1 cellular context compared by ENCODE assay signal in the genomic region with DNA sequence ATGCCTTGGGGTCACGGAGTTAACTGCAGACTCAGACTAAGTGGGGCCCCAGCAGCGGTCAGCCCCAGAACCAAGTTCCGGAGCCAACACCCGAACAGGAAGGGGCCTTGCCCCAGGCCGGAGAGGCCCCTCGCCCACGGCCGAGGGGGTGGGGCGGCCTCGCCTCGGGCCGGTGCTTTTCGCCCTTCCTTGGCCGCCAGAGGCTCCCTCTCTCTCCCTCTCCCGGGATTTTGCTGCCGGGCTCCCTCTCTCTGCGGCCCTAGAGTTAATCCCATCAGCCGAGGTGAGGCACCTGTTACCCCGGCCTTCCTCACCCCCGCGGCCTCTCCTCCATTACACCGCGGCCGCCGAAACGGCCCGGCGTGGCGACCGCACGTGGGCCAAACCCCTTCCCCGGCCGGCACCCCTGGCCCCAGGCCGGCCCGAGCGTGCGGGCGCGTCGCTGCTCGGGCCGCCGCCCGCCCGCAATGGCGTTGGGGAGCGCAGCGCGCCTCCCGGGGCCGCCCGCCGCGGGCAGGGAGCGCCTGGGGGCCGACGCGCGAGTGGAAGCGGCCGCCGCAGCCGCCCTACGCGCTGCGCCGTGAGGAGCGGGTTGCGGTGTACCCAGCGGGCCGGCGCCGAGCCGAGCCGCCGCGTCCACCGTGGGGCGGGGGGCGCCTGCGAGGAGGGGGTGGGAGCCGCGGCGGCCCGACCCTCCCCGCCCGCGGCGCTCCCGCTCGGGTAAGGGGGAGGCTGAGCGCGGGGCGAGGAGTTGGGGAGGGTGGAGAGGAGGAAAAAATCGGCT.
TF ChIP-seq lines count a peak whose summit lies in the region.

A gene (plus strand): TSS at position 175 of the 784 bp plus-strand sequence. CDS start 2,520 bp downstream, outside the sequence.

TF ChIP-seq in HepG2, 621 proteins besides CTCF, POLR2A, EP300 and RAD21 (continued from another document and continues in another):
- TF ChIP-seq, protein P1, sequence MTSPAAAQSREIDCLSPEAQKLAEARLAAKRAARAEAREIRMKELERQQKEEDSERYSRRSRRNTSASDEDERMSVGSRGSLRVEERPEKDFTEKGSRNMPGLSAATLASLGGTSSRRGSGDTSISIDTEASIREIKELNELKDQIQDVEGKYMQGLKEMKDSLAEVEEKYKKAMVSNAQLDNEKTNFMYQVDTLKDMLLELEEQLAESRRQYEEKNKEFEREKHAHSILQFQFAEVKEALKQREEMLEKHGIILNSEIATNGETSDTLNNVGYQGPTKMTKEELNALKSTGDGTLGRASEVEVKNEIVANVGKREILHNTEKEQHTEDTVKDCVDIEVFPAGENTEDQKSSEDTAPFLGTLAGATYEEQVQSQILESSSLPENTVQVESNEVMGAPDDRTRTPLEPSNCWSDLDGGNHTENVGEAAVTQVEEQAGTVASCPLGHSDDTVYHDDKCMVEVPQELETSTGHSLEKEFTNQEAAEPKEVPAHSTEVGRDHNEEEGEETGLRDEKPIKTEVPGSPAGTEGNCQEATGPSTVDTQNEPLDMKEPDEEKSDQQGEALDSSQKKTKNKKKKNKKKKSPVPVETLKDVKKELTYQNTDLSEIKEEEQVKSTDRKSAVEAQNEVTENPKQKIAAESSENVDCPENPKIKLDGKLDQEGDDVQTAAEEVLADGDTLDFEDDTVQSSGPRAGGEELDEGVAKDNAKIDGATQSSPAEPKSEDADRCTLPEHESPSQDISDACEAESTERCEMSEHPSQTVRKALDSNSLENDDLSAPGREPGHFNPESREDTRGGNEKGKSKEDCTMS (CRISPR knock-in tag; conservative IDR thresholded peaks at IDR 0.05): 0 out of 2 replicates have a peak, but pooled peaks have one; percentile 61
- TF ChIP-seq, protein P2, sequence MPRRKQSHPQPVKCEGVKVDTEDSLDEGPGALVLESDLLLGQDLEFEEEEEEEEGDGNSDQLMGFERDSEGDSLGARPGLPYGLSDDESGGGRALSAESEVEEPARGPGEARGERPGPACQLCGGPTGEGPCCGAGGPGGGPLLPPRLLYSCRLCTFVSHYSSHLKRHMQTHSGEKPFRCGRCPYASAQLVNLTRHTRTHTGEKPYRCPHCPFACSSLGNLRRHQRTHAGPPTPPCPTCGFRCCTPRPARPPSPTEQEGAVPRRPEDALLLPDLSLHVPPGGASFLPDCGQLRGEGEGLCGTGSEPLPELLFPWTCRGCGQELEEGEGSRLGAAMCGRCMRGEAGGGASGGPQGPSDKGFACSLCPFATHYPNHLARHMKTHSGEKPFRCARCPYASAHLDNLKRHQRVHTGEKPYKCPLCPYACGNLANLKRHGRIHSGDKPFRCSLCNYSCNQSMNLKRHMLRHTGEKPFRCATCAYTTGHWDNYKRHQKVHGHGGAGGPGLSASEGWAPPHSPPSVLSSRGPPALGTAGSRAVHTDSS (CRISPR knock-in tag; conservative IDR thresholded peaks at IDR 0.05): no peak
- TF ChIP-seq PLRG1 (conservative IDR thresholded peaks at IDR 0.05) (no peak), ZMYM4 (CRISPR knock-in tag; IDR thresholded peaks at IDR 0.05) (peak; percentile 84), ZNF124 (CRISPR knock-in tag; IDR thresholded peaks at IDR 0.05) (no peak), MAFG (CRISPR knock-in tag; IDR thresholded peaks at IDR 0.05) (no peak), ZKSCAN1 (IDR thresholded peaks at IDR 0.05; ENCODE audit: low read length) (no peak), ZNF564 (CRISPR knock-in tag; IDR thresholded peaks at IDR 0.05) (no peak), PTBP1 (IDR thresholded peaks at IDR 0.05; ENCODE audit: low read depth, low read length, poor library complexity, severe bottlenecking) (no peak), ZNF329 (CRISPR knock-in tag; IDR thresholded peaks at IDR 0.05; ENCODE audit: low read depth) (no peak), SALL1 (CRISPR knock-in tag; IDR thresholded peaks at IDR 0.05) (peak; percentile 87), TARDBP (CRISPR knock-in tag; IDR thresholded peaks at IDR 0.05) (no peak), ISX (CRISPR knock-in tag; conservative IDR thresholded peaks at IDR 0.05) (no peak), YEATS4 (CRISPR knock-in tag; IDR thresholded peaks at IDR 0.05; ENCODE audit: borderline replicate concordance) (peak; percentile 50), STAG1 (CRISPR knock-in tag; IDR thresholded peaks at IDR 0.05) (peak; percentile 52), ZNF773 (CRISPR knock-in tag; IDR thresholded peaks at IDR 0.05; ENCODE audit: borderline replicate concordance) (no peak), SIN3A (IDR thresholded peaks at IDR 0.05; ENCODE audit: borderline replicate concordance, low read depth, low read length) (peak; percentile 11; the same call in 1 of the 2 replicates), SPEN (CRISPR knock-in tag; IDR thresholded peaks at IDR 0.05; ENCODE audit: low read depth) (peak; percentile 88), MLLT10 (CRISPR knock-in tag; IDR thresholded peaks at IDR 0.05) (no peak), ZBTB38 (CRISPR knock-in tag; IDR thresholded peaks at IDR 0.05) (peak; percentile 76; the same call in 1 of the 2 replicates), ELF3 (CRISPR knock-in tag; IDR thresholded peaks at IDR 0.05) (peak; percentile 50; the same call in 1 of the 2 replicates), AHR (CRISPR knock-in tag; IDR thresholded peaks at IDR 0.05) (0 out of 2 replicates have a peak, but pooled peaks have one; percentile 57), ZNF878 (CRISPR knock-in tag; IDR thresholded peaks at IDR 0.05) (no peak), SNAPC2 (CRISPR knock-in tag; IDR thresholded peaks at IDR 0.05) (no peak), NFATC3 (CRISPR knock-in tag; IDR thresholded peaks at IDR 0.05) (no peak)
- TF ChIP-seq, protein P3, sequence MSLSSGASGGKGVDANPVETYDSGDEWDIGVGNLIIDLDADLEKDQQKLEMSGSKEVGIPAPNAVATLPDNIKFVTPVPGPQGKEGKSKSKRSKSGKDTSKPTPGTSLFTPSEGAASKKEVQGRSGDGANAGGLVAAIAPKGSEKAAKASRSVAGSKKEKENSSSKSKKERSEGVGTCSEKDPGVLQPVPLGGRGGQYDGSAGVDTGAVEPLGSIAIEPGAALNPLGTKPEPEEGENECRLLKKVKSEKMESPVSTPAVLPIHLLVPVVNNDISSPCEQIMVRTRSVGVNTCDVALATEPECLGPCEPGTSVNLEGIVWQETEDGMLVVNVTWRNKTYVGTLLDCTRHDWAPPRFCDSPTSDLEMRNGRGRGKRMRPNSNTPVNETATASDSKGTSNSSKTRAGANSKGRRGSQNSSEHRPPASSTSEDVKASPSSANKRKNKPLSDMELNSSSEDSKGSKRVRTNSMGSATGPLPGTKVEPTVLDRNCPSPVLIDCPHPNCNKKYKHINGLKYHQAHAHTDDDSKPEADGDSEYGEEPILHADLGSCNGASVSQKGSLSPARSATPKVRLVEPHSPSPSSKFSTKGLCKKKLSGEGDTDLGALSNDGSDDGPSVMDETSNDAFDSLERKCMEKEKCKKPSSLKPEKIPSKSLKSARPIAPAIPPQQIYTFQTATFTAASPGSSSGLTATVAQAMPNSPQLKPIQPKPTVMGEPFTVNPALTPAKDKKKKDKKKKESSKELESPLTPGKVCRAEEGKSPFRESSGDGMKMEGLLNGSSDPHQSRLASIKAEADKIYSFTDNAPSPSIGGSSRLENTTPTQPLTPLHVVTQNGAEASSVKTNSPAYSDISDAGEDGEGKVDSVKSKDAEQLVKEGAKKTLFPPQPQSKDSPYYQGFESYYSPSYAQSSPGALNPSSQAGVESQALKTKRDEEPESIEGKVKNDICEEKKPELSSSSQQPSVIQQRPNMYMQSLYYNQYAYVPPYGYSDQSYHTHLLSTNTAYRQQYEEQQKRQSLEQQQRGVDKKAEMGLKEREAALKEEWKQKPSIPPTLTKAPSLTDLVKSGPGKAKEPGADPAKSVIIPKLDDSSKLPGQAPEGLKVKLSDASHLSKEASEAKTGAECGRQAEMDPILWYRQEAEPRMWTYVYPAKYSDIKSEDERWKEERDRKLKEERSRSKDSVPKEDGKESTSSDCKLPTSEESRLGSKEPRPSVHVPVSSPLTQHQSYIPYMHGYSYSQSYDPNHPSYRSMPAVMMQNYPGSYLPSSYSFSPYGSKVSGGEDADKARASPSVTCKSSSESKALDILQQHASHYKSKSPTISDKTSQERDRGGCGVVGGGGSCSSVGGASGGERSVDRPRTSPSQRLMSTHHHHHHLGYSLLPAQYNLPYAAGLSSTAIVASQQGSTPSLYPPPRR (CRISPR knock-in tag; IDR thresholded peaks at IDR 0.05; ENCODE audit: borderline replicate concordance): peak; percentile 70
- TF ChIP-seq, protein P4, sequence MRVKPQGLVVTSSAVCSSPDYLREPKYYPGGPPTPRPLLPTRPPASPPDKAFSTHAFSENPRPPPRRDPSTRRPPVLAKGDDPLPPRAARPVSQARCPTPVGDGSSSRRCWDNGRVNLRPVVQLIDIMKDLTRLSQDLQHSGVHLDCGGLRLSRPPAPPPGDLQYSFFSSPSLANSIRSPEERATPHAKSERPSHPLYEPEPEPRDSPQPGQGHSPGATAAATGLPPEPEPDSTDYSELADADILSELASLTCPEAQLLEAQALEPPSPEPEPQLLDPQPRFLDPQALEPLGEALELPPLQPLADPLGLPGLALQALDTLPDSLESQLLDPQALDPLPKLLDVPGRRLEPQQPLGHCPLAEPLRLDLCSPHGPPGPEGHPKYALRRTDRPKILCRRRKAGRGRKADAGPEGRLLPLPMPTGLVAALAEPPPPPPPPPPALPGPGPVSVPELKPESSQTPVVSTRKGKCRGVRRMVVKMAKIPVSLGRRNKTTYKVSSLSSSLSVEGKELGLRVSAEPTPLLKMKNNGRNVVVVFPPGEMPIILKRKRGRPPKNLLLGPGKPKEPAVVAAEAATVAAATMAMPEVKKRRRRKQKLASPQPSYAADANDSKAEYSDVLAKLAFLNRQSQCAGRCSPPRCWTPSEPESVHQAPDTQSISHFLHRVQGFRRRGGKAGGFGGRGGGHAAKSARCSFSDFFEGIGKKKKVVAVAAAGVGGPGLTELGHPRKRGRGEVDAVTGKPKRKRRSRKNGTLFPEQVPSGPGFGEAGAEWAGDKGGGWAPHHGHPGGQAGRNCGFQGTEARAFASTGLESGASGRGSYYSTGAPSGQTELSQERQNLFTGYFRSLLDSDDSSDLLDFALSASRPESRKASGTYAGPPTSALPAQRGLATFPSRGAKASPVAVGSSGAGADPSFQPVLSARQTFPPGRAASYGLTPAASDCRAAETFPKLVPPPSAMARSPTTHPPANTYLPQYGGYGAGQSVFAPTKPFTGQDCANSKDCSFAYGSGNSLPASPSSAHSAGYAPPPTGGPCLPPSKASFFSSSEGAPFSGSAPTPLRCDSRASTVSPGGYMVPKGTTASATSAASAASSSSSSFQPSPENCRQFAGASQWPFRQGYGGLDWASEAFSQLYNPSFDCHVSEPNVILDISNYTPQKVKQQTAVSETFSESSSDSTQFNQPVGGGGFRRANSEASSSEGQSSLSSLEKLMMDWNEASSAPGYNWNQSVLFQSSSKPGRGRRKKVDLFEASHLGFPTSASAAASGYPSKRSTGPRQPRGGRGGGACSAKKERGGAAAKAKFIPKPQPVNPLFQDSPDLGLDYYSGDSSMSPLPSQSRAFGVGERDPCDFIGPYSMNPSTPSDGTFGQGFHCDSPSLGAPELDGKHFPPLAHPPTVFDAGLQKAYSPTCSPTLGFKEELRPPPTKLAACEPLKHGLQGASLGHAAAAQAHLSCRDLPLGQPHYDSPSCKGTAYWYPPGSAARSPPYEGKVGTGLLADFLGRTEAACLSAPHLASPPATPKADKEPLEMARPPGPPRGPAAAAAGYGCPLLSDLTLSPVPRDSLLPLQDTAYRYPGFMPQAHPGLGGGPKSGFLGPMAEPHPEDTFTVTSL (CRISPR knock-in tag; IDR thresholded peaks at IDR 0.05; ENCODE audit: borderline replicate concordance): 0 out of 2 replicates have a peak, but pooled peaks have one; percentile 31
- TF ChIP-seq, protein P5, sequence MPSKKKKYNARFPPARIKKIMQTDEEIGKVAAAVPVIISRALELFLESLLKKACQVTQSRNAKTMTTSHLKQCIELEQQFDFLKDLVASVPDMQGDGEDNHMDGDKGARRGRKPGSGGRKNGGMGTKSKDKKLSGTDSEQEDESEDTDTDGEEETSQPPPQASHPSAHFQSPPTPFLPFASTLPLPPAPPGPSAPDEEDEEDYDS (CRISPR knock-in tag; IDR thresholded peaks at IDR 0.05): no peak
- TF ChIP-seq, protein P6, sequence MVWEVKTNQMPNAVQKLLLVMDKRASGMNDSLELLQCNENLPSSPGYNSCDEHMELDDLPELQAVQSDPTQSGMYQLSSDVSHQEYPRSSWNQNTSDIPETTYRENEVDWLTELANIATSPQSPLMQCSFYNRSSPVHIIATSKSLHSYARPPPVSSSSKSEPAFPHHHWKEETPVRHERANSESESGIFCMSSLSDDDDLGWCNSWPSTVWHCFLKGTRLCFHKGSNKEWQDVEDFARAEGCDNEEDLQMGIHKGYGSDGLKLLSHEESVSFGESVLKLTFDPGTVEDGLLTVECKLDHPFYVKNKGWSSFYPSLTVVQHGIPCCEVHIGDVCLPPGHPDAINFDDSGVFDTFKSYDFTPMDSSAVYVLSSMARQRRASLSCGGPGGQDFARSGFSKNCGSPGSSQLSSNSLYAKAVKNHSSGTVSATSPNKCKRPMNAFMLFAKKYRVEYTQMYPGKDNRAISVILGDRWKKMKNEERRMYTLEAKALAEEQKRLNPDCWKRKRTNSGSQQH (CRISPR knock-in tag; IDR thresholded peaks at IDR 0.05; ENCODE audit: low read depth): no peak
- TF ChIP-seq, protein P7, sequence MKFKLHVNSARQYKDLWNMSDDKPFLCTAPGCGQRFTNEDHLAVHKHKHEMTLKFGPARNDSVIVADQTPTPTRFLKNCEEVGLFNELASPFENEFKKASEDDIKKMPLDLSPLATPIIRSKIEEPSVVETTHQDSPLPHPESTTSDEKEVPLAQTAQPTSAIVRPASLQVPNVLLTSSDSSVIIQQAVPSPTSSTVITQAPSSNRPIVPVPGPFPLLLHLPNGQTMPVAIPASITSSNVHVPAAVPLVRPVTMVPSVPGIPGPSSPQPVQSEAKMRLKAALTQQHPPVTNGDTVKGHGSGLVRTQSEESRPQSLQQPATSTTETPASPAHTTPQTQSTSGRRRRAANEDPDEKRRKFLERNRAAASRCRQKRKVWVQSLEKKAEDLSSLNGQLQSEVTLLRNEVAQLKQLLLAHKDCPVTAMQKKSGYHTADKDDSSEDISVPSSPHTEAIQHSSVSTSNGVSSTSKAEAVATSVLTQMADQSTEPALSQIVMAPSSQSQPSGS (CRISPR knock-in tag; IDR thresholded peaks at IDR 0.05): no peak
- TF ChIP-seq, protein P8, sequence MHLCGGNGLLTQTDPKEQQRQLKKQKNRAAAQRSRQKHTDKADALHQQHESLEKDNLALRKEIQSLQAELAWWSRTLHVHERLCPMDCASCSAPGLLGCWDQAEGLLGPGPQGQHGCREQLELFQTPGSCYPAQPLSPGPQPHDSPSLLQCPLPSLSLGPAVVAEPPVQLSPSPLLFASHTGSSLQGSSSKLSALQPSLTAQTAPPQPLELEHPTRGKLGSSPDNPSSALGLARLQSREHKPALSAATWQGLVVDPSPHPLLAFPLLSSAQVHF (CRISPR knock-in tag; IDR thresholded peaks at IDR 0.05): no peak
- TF ChIP-seq, protein P9, sequence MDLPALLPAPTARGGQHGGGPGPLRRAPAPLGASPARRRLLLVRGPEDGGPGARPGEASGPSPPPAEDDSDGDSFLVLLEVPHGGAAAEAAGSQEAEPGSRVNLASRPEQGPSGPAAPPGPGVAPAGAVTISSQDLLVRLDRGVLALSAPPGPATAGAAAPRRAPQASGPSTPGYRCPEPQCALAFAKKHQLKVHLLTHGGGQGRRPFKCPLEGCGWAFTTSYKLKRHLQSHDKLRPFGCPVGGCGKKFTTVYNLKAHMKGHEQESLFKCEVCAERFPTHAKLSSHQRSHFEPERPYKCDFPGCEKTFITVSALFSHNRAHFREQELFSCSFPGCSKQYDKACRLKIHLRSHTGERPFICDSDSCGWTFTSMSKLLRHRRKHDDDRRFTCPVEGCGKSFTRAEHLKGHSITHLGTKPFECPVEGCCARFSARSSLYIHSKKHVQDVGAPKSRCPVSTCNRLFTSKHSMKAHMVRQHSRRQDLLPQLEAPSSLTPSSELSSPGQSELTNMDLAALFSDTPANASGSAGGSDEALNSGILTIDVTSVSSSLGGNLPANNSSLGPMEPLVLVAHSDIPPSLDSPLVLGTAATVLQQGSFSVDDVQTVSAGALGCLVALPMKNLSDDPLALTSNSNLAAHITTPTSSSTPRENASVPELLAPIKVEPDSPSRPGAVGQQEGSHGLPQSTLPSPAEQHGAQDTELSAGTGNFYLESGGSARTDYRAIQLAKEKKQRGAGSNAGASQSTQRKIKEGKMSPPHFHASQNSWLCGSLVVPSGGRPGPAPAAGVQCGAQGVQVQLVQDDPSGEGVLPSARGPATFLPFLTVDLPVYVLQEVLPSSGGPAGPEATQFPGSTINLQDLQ (CRISPR knock-in tag; IDR thresholded peaks at IDR 0.05): no peak
